11 cellular contexts compared by ENCODE assay signal in genomic region chr1:154759196-154759595, GRCh38.
DNase-seq lines count a peak whose midpoint lies in the region; ATAC-seq and TF ChIP-seq lines count a peak whose summit lies in the region.
"Had no signal": no experiment of that assay in that cellular context is flagged by ENCODE, and none has a peak within 500 bp of the region (broad histone marks: within the 10 kb centered on the region; RNA-seq: fewer than 3 reads in every experiment).

No MANE protein-coding gene starts in this region.

- H3K27me3 ChIP-seq in parathyroid adenoma (ENCODE audit: control insufficient read depth, insufficient read depth, low read length) = no peaks in the 10 kb centered on the region

- no peak overlapping the region for H3K4me2 ChIP-seq in parathyroid adenoma (ENCODE audit: low read length)
- H3K4me2 ChIP-seq: KMS-11 had no signal

- H3K9me3 ChIP-seq in parathyroid adenoma (ENCODE audit: control insufficient read depth, low read length) = no peaks in the 10 kb centered on the region
- H3K9me3 ChIP-seq: adrenal gland had no signal

- H3K36me3 Mint-ChIP-seq in activated T-helper 17 cell treated with anti-CD3 and anti-CD28 coated beads, Interleukin-2, amount 50 U/mL, for 72 hours (ENCODE audit: low read depth) = no peaks in the 10 kb centered on the region

- H2AFZ ChIP-seq in parathyroid adenoma = no peak overlapping the region

- ATAC-seq in activated T-helper 17 cell treated with anti-CD3 and anti-CD28 coated beads, Interleukin-2, amount 50 U/mL, for 72 hours (replicated peaks) = peak; percentile 86

- peaks cover 5% of the 10 kb centered on the region for H3K27me3 Mint-ChIP-seq in activated T-helper 17 cell treated with anti-CD3 and anti-CD28 coated beads, Interleukin-2, amount 50 U/mL, for 72 hours

- no peaks in the 10 kb centered on the region for H3K36me3 ChIP-seq in parathyroid adenoma (ENCODE audit: control insufficient read depth, insufficient read depth, low read length)
- H3K36me3 ChIP-seq: adrenal gland had no signal

- peak overlapping the region; percentile 83 for H3K27ac Mint-ChIP-seq in activated T-helper 17 cell treated with anti-CD3 and anti-CD28 coated beads, Interleukin-2, amount 50 U/mL, for 72 hours
- H3K27ac Mint-ChIP-seq: nephron progenitor cell had no signal

- DNase-seq in activated CD4-positive, alpha-beta T cell treated with anti-CD3 and anti-CD28 coated beads for 4 hours = peak; percentile 77 to 83
- DNase-seq in stimulated activated naive CD4-positive, alpha-beta T cell (lab: John Stamatoyannopoulos, UW) = peak in 5 of 6 experiments; percentile 35 to 55 (median 42)
- DNase-seq in cerebellar cortex (ENCODE audit: low spot score) (no peak), NAMALWA (ENCODE audit: low spot score) (no peak), COLO668 (lab: John Stamatoyannopoulos, UW; ENCODE audit: unreplicated experiment) (no peak)
- DNase-seq: DMS79, nephron progenitor cell had no signal

- no peaks in the 10 kb centered on the region for H3K4me1 ChIP-seq in parathyroid adenoma

- no peak for TF ChIP-seq CTCF in parathyroid adenoma (IDR thresholded peaks at IDR 0.05)

- peak overlapping the region; percentile 32 for H3K27ac ChIP-seq in parathyroid adenoma
- H3K27ac ChIP-seq: adrenal gland, KMS-11 had no signal

- peaks cover 11% of the 10 kb centered on the region for H3K4me1 Mint-ChIP-seq in activated T-helper 17 cell treated with anti-CD3 and anti-CD28 coated beads, Interleukin-2, amount 50 U/mL, for 72 hours
- H3K4me1 Mint-ChIP-seq: nephron progenitor cell had no signal

- no peak overlapping the region for H3K4me3 ChIP-seq in parathyroid adenoma (ENCODE audit: low read depth, low read length)
- H3K4me3 ChIP-seq: adrenal gland had no signal

- H3K9ac ChIP-seq in parathyroid adenoma = no peak overlapping the region
- H3K9ac ChIP-seq: KMS-11 had no signal

- H3K79me2 ChIP-seq in parathyroid adenoma = no peaks in the 10 kb centered on the region

- H3K9me3 Mint-ChIP-seq in activated T-helper 17 cell treated with anti-CD3 and anti-CD28 coated beads, Interleukin-2, amount 50 U/mL, for 72 hours = no peaks in the 10 kb centered on the region

- peak overlapping the region; percentile 68 for H3K4me3 Mint-ChIP-seq in activated T-helper 17 cell treated with anti-CD3 and anti-CD28 coated beads, Interleukin-2, amount 50 U/mL, for 72 hours
- H3K4me3 Mint-ChIP-seq: nephron progenitor cell had no signal

Comparison
In these comparisons a context has a peak if more than half of its experiments do, and no peak if none do; other contexts are left out.
1. DNase-seq: peak in activated CD4-positive, alpha-beta T cell treated with anti-CD3 and anti-CD28 coated beads for 4 hours (2 of 2) and stimulated activated naive CD4-positive, alpha-beta T cell (5 of 6); none in cerebellar cortex (single experiment), NAMALWA (single experiment) and COLO668 (single experiment).